Comparison of ENCODE assay signal across 21 cellular contexts in the genomic region with DNA sequence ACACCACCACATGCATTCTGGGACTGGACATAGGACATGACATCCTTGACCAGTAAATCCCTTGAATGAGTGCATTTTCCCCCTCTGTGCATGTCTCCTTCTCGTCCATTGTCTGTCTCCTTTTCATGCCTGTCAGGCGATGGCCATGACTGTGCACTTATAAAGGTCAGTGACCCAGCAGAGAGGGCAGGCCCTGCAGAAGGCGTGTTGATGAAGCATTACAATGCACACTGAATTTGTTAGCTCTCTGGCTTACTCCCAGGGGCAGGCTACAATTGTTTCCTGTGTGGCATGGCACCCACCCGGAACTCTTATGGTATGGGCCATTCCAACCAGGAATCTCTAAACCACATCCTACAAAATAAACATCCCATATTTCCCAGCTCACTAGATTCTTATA.
DNase-seq lines count a peak whose midpoint lies in the region; ATAC-seq, FAIRE-seq and TF ChIP-seq lines count a peak whose summit lies in the region.
"Had no signal": no experiment of that assay in that cellular context is flagged by ENCODE, and none has a peak within 500 bp of the region (broad histone marks: within the 10 kb centered on the region; RNA-seq: fewer than 3 reads in every experiment).

No MANE protein-coding gene starts in this region.

- no peak overlapping the region for H3K9ac ChIP-seq in H1 (replicated peaks in 1 of 4; ENCODE audit: extremely low read depth in 1 of 4, low read depth in 3 of 4, low read length in 3 of 4)

- CTCF ChIA-PET in H1 (lab: Charles Lee; ENCODE audit: partially characterized antibody): interaction anchor here (1.1 to 1.3 kb wide), 2 partner anchors 166 to 426 kb away, joined by 3 read pairs; no protein-coding TSS in a partner anchor

- H3K9me3 ChIP-seq in H1 (ENCODE audit: insufficient read depth in 2 of 2, low read depth in 1 of 2, low read length in 1 of 2): no peaks in the 10 kb centered on the region
- H3K9me3 ChIP-seq: ovary had no signal

- H4K20me1 ChIP-seq in H1 (replicated peaks in 1 of 2; ENCODE audit: control insufficient read depth in 1 of 2, insufficient read depth in 2 of 2, low read length in 2 of 2): no peaks in the 10 kb centered on the region

- no peak overlapping the region for H4K91ac ChIP-seq in H1 (replicated peaks; ENCODE audit: insufficient read length, low read length)

- POLR2A ChIA-PET in H1 (lab: Charles Lee; ENCODE audit: partially characterized antibody): no interaction called here
- POLR2A ChIA-PET in naive thymus-derived CD8-positive, alpha-beta T cell (lab: Charles Lee): no interaction called here

- H3K4me3 Mint-ChIP-seq in neural crest cell: peak overlapping the region; percentile 64
- H3K4me3 Mint-ChIP-seq in naive thymus-derived CD8-positive, alpha-beta T cell: no peak overlapping the region
- H3K4me3 Mint-ChIP-seq: activated B cell treated with CpG ODN at 0.5 μM for 24 hours; activated T-helper 17 cell treated with anti-CD3 and anti-CD28 coated beads, Interleukin-2, amount 50 U/mL, for 72 hours; IgD-negative memory B cell; T-helper 1 cell treated with Interleukin-12 subunit alpha and Interleukin-12 subunit beta and Interleukin-4 antibody, amounts not matched to agents 30 μg/mL and 1 μg/mL, for 36 hours had no signal

- peak overlapping the region; percentile 90 for H3K27ac Mint-ChIP-seq in neural crest cell (ENCODE audit: unreplicated experiment)
- no peak overlapping the region for H3K27ac Mint-ChIP-seq in naive thymus-derived CD8-positive, alpha-beta T cell
- H3K27ac Mint-ChIP-seq: activated B cell treated with CpG ODN at 0.5 μM for 24 hours; activated T-helper 17 cell treated with anti-CD3 and anti-CD28 coated beads, Interleukin-2, amount 50 U/mL, for 72 hours; IgD-negative memory B cell; T-helper 1 cell treated with Interleukin-12 subunit alpha and Interleukin-12 subunit beta and Interleukin-4 antibody, amounts not matched to agents 30 μg/mL and 1 μg/mL, for 36 hours had no signal

- H2BK15ac ChIP-seq in H1 (ENCODE audit: low read length): no peak overlapping the region

- H3K27me3 Mint-ChIP-seq in neural crest cell (ENCODE audit: low read depth): peaks cover 11% of the 10 kb centered on the region
- H3K27me3 Mint-ChIP-seq in naive thymus-derived CD8-positive, alpha-beta T cell: peaks cover 0 to 6% (median 2%) of the 10 kb centered on the region in 5 donors
- H3K27me3 Mint-ChIP-seq: activated T-helper 17 cell treated with anti-CD3 and anti-CD28 coated beads, Interleukin-2, amount 50 U/mL, for 72 hours had no signal

- H2AK5ac ChIP-seq in H1 (ENCODE audit: low read depth, low read length): no peak overlapping the region

- H4K5ac ChIP-seq in H1 (ENCODE audit: insufficient read length, low read depth, low read length): no peak overlapping the region

- no peak overlapping the region for H2BK120ac ChIP-seq in H1 (replicated peaks; ENCODE audit: low read depth, low read length)

- no peak overlapping the region for H3K56ac ChIP-seq in H1 (replicated peaks; ENCODE audit: insufficient read length, low read depth, low read length)

- H3K23ac ChIP-seq in H1 (ENCODE audit: insufficient read length): no peak overlapping the region

- H3K79me2 ChIP-seq in H1 (ENCODE audit: control insufficient read depth in 1 of 2, insufficient read depth in 2 of 2, low read length in 2 of 2): no peaks in the 10 kb centered on the region
- H3K79me2 ChIP-seq: hepatocyte had no signal

- TF ChIP-seq CTCF in H1 (IDR thresholded peaks at IDR 0.05; ENCODE audit: control extremely low read depth in 1 of 3, insufficient read depth in 1 of 3, low read depth in 1 of 3, low read length in 3 of 3) (no peak), neural crest cell (conservative IDR thresholded peaks at IDR 0.05) (no peak)

- H3K4ac ChIP-seq in H1 (replicated peaks; ENCODE audit: insufficient read length, low read depth, low read length): no peak overlapping the region

- no peak overlapping the region for H4K8ac ChIP-seq in H1 (ENCODE audit: extremely low read depth, insufficient read depth, low read length)

- no peak for FAIRE-seq in H1 (lab: Jason Lieb, UNC)

- H3K36me3 ChIP-seq in H1 (ENCODE audit: control insufficient read depth in 2 of 4, insufficient read depth in 4 of 4, low read length in 3 of 4): no peaks in the 10 kb centered on the region
- H3K36me3 ChIP-seq: ovary had no signal

- peaks cover 2% of the 10 kb centered on the region; the same call in 1 of the 2 replicates for H3K79me1 ChIP-seq in H1 (ENCODE audit: low read depth, low read length)

- peaks cover 45% of the 10 kb centered on the region for H3K4me1 Mint-ChIP-seq in neural crest cell
- no peaks in the 10 kb centered on the region for H3K4me1 Mint-ChIP-seq in naive thymus-derived CD8-positive, alpha-beta T cell
- H3K4me1 Mint-ChIP-seq: activated B cell treated with CpG ODN at 0.5 μM for 24 hours; activated T-helper 17 cell treated with anti-CD3 and anti-CD28 coated beads, Interleukin-2, amount 50 U/mL, for 72 hours; IgD-negative memory B cell had no signal

- 80% methylated on average over 4 of the region's 4 CpGs; no CpG with 5 or more reads in 1 of the 2 experiments for WGBS in H1 (ENCODE audit: extremely low coverage in 1 of 2, insufficient coverage in 1 of 2, insufficient read length in 1 of 2, insufficient replicate concordance in 2 of 2, low coverage in 1 of 2, low lambda C conversion rate in 2 of 2, missing lambda C conversion rate in 1 of 2), 2 experiments

- H3K18ac ChIP-seq in H1 (ENCODE audit: extremely low read depth, low read length): no peak overlapping the region

- TF ChIP-seq RAD21 in H1 (IDR thresholded peaks at IDR 0.05 in 1 of 2, conservative IDR thresholded peaks at IDR 0.05 in 1 of 2; ENCODE audit: low read depth in 2 of 2, low read length in 2 of 2): no peak

- no peak overlapping the region for H3K4me3 ChIP-seq in H1 (ENCODE audit: extremely low read depth in 1 of 4, insufficient read depth in 2 of 4, low read depth in 3 of 4, low read length in 4 of 4)
- H3K4me3 ChIP-seq: hepatocyte, ovary had no signal

- DNase-seq in NOMO-1 treated with DMSO at 0.1 percent for 48 hours (lab: John Stamatoyannopoulos, UW; ENCODE audit: unreplicated experiment) (peak; percentile 29), NOMO-1 treated with dmso at 0.1 percent for 144 hours (lab: John Stamatoyannopoulos, UW; ENCODE audit: unreplicated experiment) (no peak), LHCN-M2 (ENCODE audit: low read depth) (peak; percentile 36), H1 (ENCODE audit: low read depth in 1 of 2, low spot score in 2 of 2) (no peak), neural crest cell (ENCODE audit: low read depth, low spot score) (peak; percentile 47), midbrain (lab: John Stamatoyannopoulos, UW) (no peak)
- no peak for DNase-seq in naive thymus-derived CD8-positive, alpha-beta T cell
- DNase-seq: 8988T; activated B cell treated with CpG ODN at 0.5 μM for 24 hours; activated CD8-positive, alpha-beta memory T cell treated with anti-CD3 and anti-CD28 coated beads for 24 hours; DMS79; effector memory CD4-positive, alpha-beta T cell; kidney glomerular epithelial cell; NCI-H748 treated with DMSO at 0.1 percent for 48 hours; ovary had no signal

- TF ChIP-seq EP300 in H1 (IDR thresholded peaks at IDR 0.05; ENCODE audit: borderline replicate concordance in 1 of 2, low read depth in 2 of 2, low read length in 2 of 2): no peak

- ATAC-seq in naive thymus-derived CD8-positive, alpha-beta T cell: no peak
- ATAC-seq in activated CD4-positive, CD25-positive, alpha-beta regulatory T cell treated with anti-CD3 and anti-CD28 coated beads, Interleukin-2, amount 50 U/mL, for 24 hours: no peak
- ATAC-seq: activated T-helper 17 cell treated with anti-CD3 and anti-CD28 coated beads, Interleukin-2, amount 50 U/mL, for 72 hours had no signal

- H3K9me3 Mint-ChIP-seq in neural crest cell: no peaks in the 10 kb centered on the region
- no peaks in the 10 kb centered on the region for H3K9me3 Mint-ChIP-seq in naive thymus-derived CD8-positive, alpha-beta T cell
- H3K9me3 Mint-ChIP-seq: activated B cell treated with CpG ODN at 0.5 μM for 24 hours; activated T-helper 17 cell treated with anti-CD3 and anti-CD28 coated beads, Interleukin-2, amount 50 U/mL, for 72 hours; IgD-negative memory B cell; T-helper 1 cell treated with Interleukin-12 subunit alpha and Interleukin-12 subunit beta and Interleukin-4 antibody, amounts not matched to agents 30 μg/mL and 1 μg/mL, for 36 hours had no signal

- H2BK12ac ChIP-seq in H1 (ENCODE audit: low read depth, low read length): no peak overlapping the region

- no peaks in the 10 kb centered on the region for H3K36me3 Mint-ChIP-seq in neural crest cell (ENCODE audit: low read depth)
- no peaks in the 10 kb centered on the region for H3K36me3 Mint-ChIP-seq in naive thymus-derived CD8-positive, alpha-beta T cell
- H3K36me3 Mint-ChIP-seq: IgD-negative memory B cell had no signal

- H3K23me2 ChIP-seq in H1 (ENCODE audit: low read depth, low read length): peaks cover 10% of the 10 kb centered on the region; the same call in 1 of the 2 replicates

- peaks cover 2 to 13% (median 8%) of the 10 kb centered on the region in 4 experiments; a peak in 6 of 7 replicates for H3K4me1 ChIP-seq in H1 (replicated peaks in 1 of 4; ENCODE audit: control insufficient read depth in 3 of 4, insufficient read depth in 4 of 4, low read length in 3 of 4)

- H2BK5ac ChIP-seq in H1 (ENCODE audit: low read depth, low read length): no peak overlapping the region

- H3K27ac ChIP-seq in H1 (ENCODE audit: low read depth, low read length): no peak overlapping the region
- H3K27ac ChIP-seq: hepatocyte, ovary, RWPE1 had no signal

- H3K4me2 ChIP-seq in H1 (ENCODE audit: insufficient read depth in 1 of 2, low read depth in 2 of 2, low read length in 2 of 2): no peak overlapping the region; a peak in 1 of 4 replicates
- H3K4me2 ChIP-seq: hepatocyte had no signal

- peaks cover 2 to 16% (median 10%) of the 10 kb centered on the region in 4 experiments; a peak in 5 of 7 replicates for H3K27me3 ChIP-seq in H1 (replicated peaks in 1 of 4; ENCODE audit: control insufficient read depth in 3 of 4, extremely low read depth in 1 of 4, insufficient read depth in 3 of 4, low read length in 3 of 4)
- H3K27me3 ChIP-seq: hepatocyte, ovary had no signal

- H2AFZ ChIP-seq in H1 (ENCODE audit: low read length): no peak overlapping the region
- H2AFZ ChIP-seq: hepatocyte had no signal

- H2BK20ac ChIP-seq in H1 (ENCODE audit: low read length): no peak overlapping the region

- no peak for TF ChIP-seq POLR2A in H1 (IDR thresholded peaks at IDR 0.05; ENCODE audit: control extremely low read depth in 1 of 2, low read depth in 2 of 2, low read length in 2 of 2)

- no peak overlapping the region for H3K14ac ChIP-seq in H1 (ENCODE audit: insufficient read length)

TF ChIP-seq in H1, 55 proteins besides CTCF, POLR2A, EP300 and RAD21:
- TF ChIP-seq HDAC2 (IDR thresholded peaks at IDR 0.05; ENCODE audit: borderline replicate concordance in 1 of 2, low read depth in 2 of 2, low read length in 2 of 2) (no peak), MAFK (IDR thresholded peaks at IDR 0.05; ENCODE audit: low read depth, low read length) (peak; percentile 40; the same call in 1 of the 2 replicates), BACH1 (IDR thresholded peaks at IDR 0.05; ENCODE audit: low read length) (peak; percentile 60; the same call in 1 of the 2 replicates)

Comparison
In these comparisons a context has a peak if more than half of its experiments do, and no peak if none do; other contexts are left out.
1. DNase-seq: peak in NOMO-1 treated with DMSO at 0.1 percent for 48 hours (single experiment), LHCN-M2 (single experiment) and neural crest cell (single experiment); none in NOMO-1 treated with dmso at 0.1 percent for 144 hours (single experiment), H1 (0 of 2), naive thymus-derived CD8-positive, alpha-beta T cell (0 of 10) and midbrain (single experiment).